ENCODE assay signal across 22 cellular contexts in genomic region chr4:7524064-7524682, GRCh38.
DNase-seq lines count a peak whose midpoint lies in the region; ATAC-seq, FAIRE-seq and TF ChIP-seq lines count a peak whose summit lies in the region.
"Had no signal": no experiment of that assay in that cellular context is flagged by ENCODE, and none has a peak within 500 bp of the region (broad histone marks: within the 10 kb centered on the region; RNA-seq: fewer than 3 reads in every experiment).

No MANE protein-coding gene starts in this region.

- no TSS peak for BruUV-seq in HepG2 (replicated peaks; lab: Mats Ljungman, UMichigan)

- no peaks in the 10 kb centered on the region for H4K20me1 ChIP-seq in HepG2 (ENCODE audit: insufficient read depth, low read length)

- H3K79me2 ChIP-seq in HepG2 (ENCODE audit: insufficient read depth, low read length): no peaks in the 10 kb centered on the region

- no peak overlapping the region for H2AFZ ChIP-seq in HepG2 (ENCODE audit: low read length)

- no peak for TF ChIP-seq RAD21 in HepG2 (CRISPR knock-in tag; IDR thresholded peaks at IDR 0.05)

- TF ChIP-seq EP300 in HepG2 (IDR thresholded peaks at IDR 0.05; ENCODE audit: low read depth in 2 of 2, low read length in 2 of 2) (no peak), HepG2 (CRISPR knock-in tag; IDR thresholded peaks at IDR 0.05; ENCODE audit: borderline replicate concordance) (no peak)

- DNase-seq in HepG2 (ENCODE audit: low spot score) (no peak), right lobe of liver (no peak), NOMO-1 treated with DMSO at 0.1 percent for 48 hours (lab: John Stamatoyannopoulos, UW; ENCODE audit: unreplicated experiment) (peak; percentile 53), amniotic epithelial cell (ENCODE audit: low read depth) (peak; percentile 29), ACHN (no peak), NCI-H1694 treated with DMSO at 0.1 percent for 48 hours (lab: John Stamatoyannopoulos, UW) (no peak)
- DNase-seq: activated CD4-positive, alpha-beta T cell treated with anti-CD3 and anti-CD28 coated beads for 1 hour; activated effector memory CD4-positive, alpha-beta T cell treated with anti-CD3 and anti-CD28 coated beads, Interleukin-2, amount 50 U/mL, for 16 hours; CD4-positive, alpha-beta T cell; effector CD4-positive, alpha-beta T cell; foreskin keratinocyte; KG1; left colon; mesenchymal stem cell; NCI-H187 treated with DMSO at 0.1 percent for 48 hours; NCI-H226; stimulated activated CD8-positive, alpha-beta memory T cell treated with anti-CD3 and anti-CD28 coated beads, Interleukin-4, amount 100 ng/mL, for 48 hours; T1000; transverse colon had no signal

- H3K9ac ChIP-seq in HepG2 (ENCODE audit: insufficient read depth, low read depth, low read length): no peak overlapping the region

- peak overlapping the region; percentile 45; the same call in 1 of the 2 replicates for H3K4me2 ChIP-seq in HepG2 (ENCODE audit: low read depth, low read length)

- H3K36me3 ChIP-seq in HepG2 (replicated peaks in 1 of 2; ENCODE audit: control insufficient read depth in 1 of 2, insufficient read depth in 2 of 2, low read length in 2 of 2): no peaks in the 10 kb centered on the region
- H3K36me3 ChIP-seq in right lobe of liver: no peaks in the 10 kb centered on the region
- H3K36me3 ChIP-seq: transverse colon had no signal

- CTCF ChIA-PET in HepG2 (lab: Yijun Ruan, JAX; ENCODE audit: low intra/inter-chr PET ratio, low total read pairs): no interaction called here

- POLR2A ChIA-PET in HepG2 (lab: Yijun Ruan, JAX): interaction anchor here (1.6 kb wide), 1 partner anchor 9 kb away, joined by 6 read pairs; no protein-coding TSS in a partner anchor

- TF ChIP-seq CTCF in HepG2 (CRISPR knock-in tag; IDR thresholded peaks at IDR 0.05) (peak; percentile 58), right lobe of liver (IDR thresholded peaks at IDR 0.05) (no peak)

- intact Hi-C loops in HepG2 (cut with micrococcal nuclease; ENCODE audit: unreplicated experiment): no loop called here
- intact Hi-C loops in right lobe of liver (cut with DNase I): no loop called here

- ATAC-seq in HepG2 (peak; percentile 36), right lobe of liver (no peak), HG03457 (IDR thresholded peaks at IDR 0.05; ENCODE audit: unreplicated experiment) (no peak), HG02981 (IDR thresholded peaks at IDR 0.05; ENCODE audit: unreplicated experiment) (no peak)
- ATAC-seq: foreskin keratinocyte, left colon had no signal

- H3K27ac ChIP-seq in HepG2 (ENCODE audit: extremely low read length, insufficient read depth, low read length) (no peak overlapping the region), right lobe of liver (no peak overlapping the region)
- H3K27ac ChIP-seq: foreskin keratinocyte, SK-N-MC, transverse colon had no signal

- in situ Hi-C loops in HepG2 (cut with HindIII; ENCODE audit: extremely low pct_ligation_motif_present, low pct_unique_long_range_greater_than_20kb): no loop called here
- in situ Hi-C loops in ACHN (cut with HindIII; ENCODE audit: low pct_ligation_motif_present, low pct_unique_long_range_greater_than_20kb, low sequenced_read_pairs): no loop called here

- no peak for TF ChIP-seq POLR2A in HepG2 (IDR thresholded peaks at IDR 0.05; ENCODE audit: insufficient read depth in 1 of 2, low read depth in 2 of 2, low read length in 2 of 2)
- no peak for TF ChIP-seq POLR2A in right lobe of liver (IDR thresholded peaks at IDR 0.05)

- H3K4me3 ChIP-seq in HepG2 (replicated peaks in 1 of 3; ENCODE audit: insufficient read depth in 1 of 3, low read depth in 2 of 3, low read length in 3 of 3) (no peak overlapping the region; a peak in 1 of 6 replicates), right lobe of liver (no peak overlapping the region)
- H3K4me3 ChIP-seq: SK-N-MC, transverse colon had no signal

- WGBS in HepG2 (ENCODE audit: low lambda C conversion rate): 0% methylated on average over 4 of the region's 12 CpGs
- 43% methylated on average over 8 of the region's 12 CpGs for WGBS in right lobe of liver (ENCODE audit: insufficient coverage, low coverage, low lambda C conversion rate, missing lambda C conversion rate)

- H3K4me1 ChIP-seq in HepG2 (ENCODE audit: insufficient read depth, low read length) (peaks cover 26% of the 10 kb centered on the region), right lobe of liver (no peaks in the 10 kb centered on the region)
- H3K4me1 ChIP-seq: foreskin keratinocyte, transverse colon had no signal

- FAIRE-seq in HepG2 (lab: Jason Lieb, UNC): no peak

- peaks cover 2 to 31% of the 10 kb centered on the region in 2 experiments for H3K27me3 ChIP-seq in HepG2 (ENCODE audit: control insufficient read depth in 1 of 2, insufficient read depth in 2 of 2, low read length in 2 of 2)
- H3K27me3 ChIP-seq in right lobe of liver: no peaks in the 10 kb centered on the region
- H3K27me3 ChIP-seq: transverse colon had no signal

- H3K9me3 ChIP-seq in HepG2 (ENCODE audit: low read length): no peaks in the 10 kb centered on the region
- H3K9me3 ChIP-seq in right lobe of liver: no peaks in the 10 kb centered on the region
- H3K9me3 ChIP-seq: transverse colon had no signal

TF ChIP-seq in HepG2, 621 proteins besides CTCF, POLR2A, EP300 and RAD21:
- no peak for TF ChIP-seq GZF1 (CRISPR knock-in tag; IDR thresholded peaks at IDR 0.05)
- TF ChIP-seq STAG1 (CRISPR knock-in tag; IDR thresholded peaks at IDR 0.05): peak; percentile 35; the same call in 1 of the 2 replicates
- peak; percentile 19; the same call in 1 of the 2 replicates for TF ChIP-seq NR2F6 (IDR thresholded peaks at IDR 0.05)
- TF ChIP-seq NR2F6 (CRISPR knock-in tag; IDR thresholded peaks at IDR 0.05): 0 out of 2 replicates have a peak, but pooled peaks have one; percentile 11
- peak; percentile 75; the same call in 1 of the 2 replicates for TF ChIP-seq ZBTB7A (CRISPR knock-in tag; IDR thresholded peaks at IDR 0.05)
- TF ChIP-seq SNAI1 (CRISPR knock-in tag; IDR thresholded peaks at IDR 0.05; ENCODE audit: borderline replicate concordance): no peak
- no peak for TF ChIP-seq HNRNPK (IDR thresholded peaks at IDR 0.05; ENCODE audit: low read depth, low read length, poor library complexity, severe bottlenecking)
- peak; percentile 51; the same call in 1 of the 2 replicates for TF ChIP-seq CEBPB (IDR thresholded peaks at IDR 0.05; ENCODE audit: borderline replicate concordance, low read depth, low read length)
- TF ChIP-seq HNF4G (IDR thresholded peaks at IDR 0.05; ENCODE audit: borderline replicate concordance, low read depth, low read length): peak; percentile 26; the same call in 1 of the 2 replicates
- TF ChIP-seq HNF4G (CRISPR knock-in tag; IDR thresholded peaks at IDR 0.05; ENCODE audit: borderline replicate concordance, low read depth): no peak
- TF ChIP-seq MTA1 (CRISPR knock-in tag; IDR thresholded peaks at IDR 0.05; ENCODE audit: borderline replicate concordance): 0 out of 2 replicates have a peak, but pooled peaks have one; percentile 51
- TF ChIP-seq ZNF326 (CRISPR knock-in tag; IDR thresholded peaks at IDR 0.05; ENCODE audit: borderline replicate concordance): no peak
- peak; percentile 45; the same call in 1 of the 2 replicates for TF ChIP-seq HNF4A (CRISPR knock-in tag; IDR thresholded peaks at IDR 0.05)
- TF ChIP-seq CREB1 (IDR thresholded peaks at IDR 0.05): no peak
- peak; percentile 24; the same call in 1 of the 2 replicates for TF ChIP-seq CREB1 (CRISPR knock-in tag; IDR thresholded peaks at IDR 0.05)

Comparison
In these comparisons a context has a peak if more than half of its experiments do, and no peak if none do; other contexts are left out.
1. DNase-seq: peak in NOMO-1 treated with DMSO at 0.1 percent for 48 hours (single experiment) and amniotic epithelial cell (single experiment); none in HepG2 (single experiment), right lobe of liver (0 of 3), ACHN (single experiment) and NCI-H1694 treated with DMSO at 0.1 percent for 48 hours (single experiment).